In the genomic region with DNA sequence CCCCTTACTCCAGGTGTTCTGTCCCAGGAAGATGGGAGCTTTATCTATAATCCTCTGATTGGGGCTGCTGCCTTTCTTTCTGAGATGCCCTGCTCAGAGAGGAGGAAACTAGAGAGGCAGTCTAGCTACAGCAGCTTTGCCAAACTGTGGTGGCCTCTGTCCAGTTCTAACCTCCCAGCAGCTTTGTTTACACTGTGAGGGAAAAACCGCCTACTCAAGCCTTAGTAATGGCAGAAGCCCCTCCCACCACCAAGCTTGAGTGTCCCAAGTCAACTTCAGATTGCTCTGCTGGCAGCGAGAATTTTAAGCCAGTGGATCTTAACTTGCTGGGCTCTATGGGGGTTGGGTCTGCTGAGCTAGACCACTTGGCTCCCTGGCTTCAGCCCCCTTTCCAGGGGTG, we compare ENCODE assay signal across 17 cellular contexts.
DNase-seq lines count a peak whose midpoint lies in the region; ATAC-seq and TF ChIP-seq lines count a peak whose summit lies in the region.
"Had no signal": no experiment of that assay in that cellular context is flagged by ENCODE, and none has a peak within 500 bp of the region (broad histone marks: within the 10 kb centered on the region; RNA-seq: fewer than 3 reads in every experiment).

No MANE protein-coding gene starts in this region.

- ATAC-seq in PC-3 (no peak; the same call in 1 of the 2 replicates), left lung (peak; percentile 76), GM19395 (IDR thresholded peaks at IDR 0.05; ENCODE audit: unreplicated experiment) (no peak), GM18867 (IDR thresholded peaks at IDR 0.05; ENCODE audit: unreplicated experiment) (no peak), GM21390 (IDR thresholded peaks at IDR 0.05; ENCODE audit: unreplicated experiment) (no peak)
- ATAC-seq: A549 had no signal

- H3K4me2 ChIP-seq in PC-3 (ENCODE audit: low read length), result no peak overlapping the region
- H3K4me2 ChIP-seq: A549, BLaER1 had no signal

- no peaks in the 10 kb centered on the region for H3K9me2 ChIP-seq in PC-3 (replicated peaks; ENCODE audit: low read length)

- H3K79me2 ChIP-seq in PC-3 (ENCODE audit: low read length), result no peaks in the 10 kb centered on the region

- no peak overlapping the region for H2AFZ ChIP-seq in PC-3 (ENCODE audit: low read length)

- H3K27ac ChIP-seq in PC-3 (ENCODE audit: low read length) (no peak overlapping the region), left lung (no peak overlapping the region)
- H3K27ac ChIP-seq: 22Rv1, A549, BLaER1 had no signal

- POLR2A ChIA-PET in PC-3 (lab: Charles Lee; ENCODE audit: unreplicated experiment), result no interaction called here

- intact Hi-C loops in PC-3 (cut with micrococcal nuclease), result no loop called here
- intact Hi-C loops in left lung (cut with DNase I), result no loop called here

- H3K4me1 ChIP-seq in PC-3 (ENCODE audit: insufficient read depth, low read length) (no peaks in the 10 kb centered on the region), left lung (no peaks in the 10 kb centered on the region)
- H3K4me1 ChIP-seq: A549, BLaER1 had no signal

- H3F3A ChIP-seq in PC-3 (ENCODE audit: low read length, unreplicated experiment), result no peaks in the 10 kb centered on the region

- no peaks in the 10 kb centered on the region for H3K36me3 ChIP-seq in PC-3 (ENCODE audit: low read depth, low read length)
- H3K36me3 ChIP-seq in left lung, result no peaks in the 10 kb centered on the region
- H3K36me3 ChIP-seq: BLaER1 had no signal

- DNase-seq in DMS53 (lab: John Stamatoyannopoulos, UW) (peak; percentile 11), DMS53 treated with DMSO at 0.1 percent for 48 hours (lab: John Stamatoyannopoulos, UW; ENCODE audit: unreplicated experiment) (no peak), PC-3 (peak; percentile 18), left lung (no peak)
- DNase-seq: CD4-positive, alpha-beta memory T cell; DMS153; DND-41; EL; GOT3; H9; KBM-7 had no signal

- H3K9me3 ChIP-seq in PC-3 (ENCODE audit: low read length), result no peaks in the 10 kb centered on the region
- H3K9me3 ChIP-seq in left lung, result no peaks in the 10 kb centered on the region
- H3K9me3 ChIP-seq: A549, BLaER1 had no signal

- H4K20me1 ChIP-seq in PC-3 (ENCODE audit: low read length), result no peaks in the 10 kb centered on the region
- H4K20me1 ChIP-seq: BLaER1 had no signal

- H3K4me3 ChIP-seq in PC-3 (ENCODE audit: low read length), result no peak overlapping the region
- H3K4me3 ChIP-seq in left lung, result no peak overlapping the region
- H3K4me3 ChIP-seq: A549, BLaER1 had no signal

- H3K9ac ChIP-seq in PC-3 (ENCODE audit: low read length), result no peak overlapping the region
- H3K9ac ChIP-seq: BLaER1 had no signal

- no TSS peak for BruUV-seq in PC-3 (replicated peaks; lab: Mats Ljungman, UMichigan)

- CTCF ChIA-PET in PC-3 (lab: Charles Lee), result no interaction called here

- TF ChIP-seq CTCF in PC-3 (conservative IDR thresholded peaks at IDR 0.05; ENCODE audit: low read depth, low read length) (no peak), left lung (IDR thresholded peaks at IDR 0.05) (no peak)

- H3K27me3 ChIP-seq in PC-3 (ENCODE audit: low read length) (no peaks in the 10 kb centered on the region), left lung (no peaks in the 10 kb centered on the region)

Comparison
In these comparisons a context has a peak if more than half of its experiments do, and no peak if none do; other contexts are left out.
1. DNase-seq: peak in DMS53 (single experiment) and PC-3 (single experiment); none in DMS53 treated with DMSO at 0.1 percent for 48 hours (single experiment) and left lung (0 of 2).